ENCODE assay signal across 10 cellular contexts in the genomic region with DNA sequence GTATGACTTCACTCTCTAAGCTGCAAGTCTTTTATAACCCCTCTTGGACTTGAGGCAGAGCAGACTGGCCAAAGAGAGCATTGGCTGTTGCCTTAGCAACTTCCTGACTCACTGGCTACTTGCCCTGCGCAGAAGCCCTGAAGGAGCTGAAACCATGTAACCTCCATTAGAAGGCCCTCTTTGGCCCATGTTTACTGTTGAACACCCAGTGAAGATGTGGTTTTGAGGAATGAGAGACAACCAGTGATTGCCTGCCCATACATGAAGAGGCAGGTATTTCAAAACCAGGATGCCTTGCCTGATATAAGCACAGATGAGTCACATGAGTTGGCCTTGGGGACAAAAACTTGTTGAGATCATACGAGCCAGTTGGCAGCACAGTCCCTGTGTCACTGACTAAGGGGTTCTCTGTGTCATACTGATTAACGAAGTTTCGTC.
DNase-seq lines count a peak whose midpoint lies in the region; ATAC-seq, FAIRE-seq and TF ChIP-seq lines count a peak whose summit lies in the region.
"Had no signal": no experiment of that assay in that cellular context is flagged by ENCODE, and none has a peak within 500 bp of the region (broad histone marks: within the 10 kb centered on the region; RNA-seq: fewer than 3 reads in every experiment).

No MANE protein-coding gene starts in this region.

- 2% methylated on average over 4 of the region's 4 CpGs for WGBS in K562 (ENCODE audit: insufficient coverage, low coverage, missing lambda C conversion rate)
- 94% methylated on average over 4 of the region's 4 CpGs for WGBS in thymus
- 67 to 78% methylated on average over 1 to 4 of the region's 4 CpGs for WGBS in transverse colon (ENCODE audit: low coverage in 1 of 2), 2 donors

- CTCF ChIA-PET in K562 (lab: Yijun Ruan, JAX; ENCODE audit: low intra/inter-chr PET ratio): no interaction called here

- POLR2A ChIA-PET in K562 (lab: Yijun Ruan, JAX): no interaction called here

- H3K36me3 ChIP-seq in K562 (ENCODE audit: control insufficient read depth, insufficient read depth, low read length): no peaks in the 10 kb centered on the region
- no peaks in the 10 kb centered on the region for H3K36me3 ChIP-seq in thymus (ENCODE audit: control insufficient read depth, insufficient read depth)
- no peaks in the 10 kb centered on the region for H3K36me3 ChIP-seq in transverse colon

- intact Hi-C loops in K562 (cut with micrococcal nuclease): no loop called here
- intact Hi-C loops in left ventricle myocardium superior (cut with micrococcal nuclease): no loop called here
- intact Hi-C loops in transverse colon (cut with DNase I; ENCODE audit: low total_unique reads): no loop called here

- ATAC-seq in K562 (no peak), left ventricle myocardium superior (peak; percentile 82)
- ATAC-seq: T-helper 17 cell had no signal

- H3K4me3 ChIP-seq in K562 (no peak overlapping the region), thymus (ENCODE audit: low read length) (no peak overlapping the region), transverse colon (no peak overlapping the region)

- no peaks in the 10 kb centered on the region for H3K79me2 ChIP-seq in K562 (ENCODE audit: control insufficient read depth, insufficient read depth, low read length)

- no peak overlapping the region for H3K4me2 ChIP-seq in K562 (ENCODE audit: insufficient read depth, low read length)

- H2AFZ ChIP-seq in K562 (ENCODE audit: low read depth, low read length): no peak overlapping the region

- no peaks in the 10 kb centered on the region for H3K9me3 ChIP-seq in K562 (replicated peaks; ENCODE audit: control insufficient read depth, insufficient read depth, low read depth, low read length)
- no peaks in the 10 kb centered on the region for H3K9me3 ChIP-seq in thymus (ENCODE audit: control insufficient read depth)
- no peaks in the 10 kb centered on the region for H3K9me3 ChIP-seq in transverse colon

- no peak for TF ChIP-seq CTCF in K562 (IDR thresholded peaks at IDR 0.05 in 2 of 3, conservative IDR thresholded peaks at IDR 0.05 in 1 of 3; ENCODE audit: insufficient read depth in 2 of 3, low read depth in 1 of 3, low read length in 3 of 3)
- TF ChIP-seq CTCF in transverse colon (IDR thresholded peaks at IDR 0.05): no peak

- TF ChIP-seq EP300 in K562 (IDR thresholded peaks at IDR 0.05; ENCODE audit: low read length) (no peak), transverse colon (IDR thresholded peaks at IDR 0.05; ENCODE audit: low read depth) (no peak)

- no peaks in the 10 kb centered on the region for H4K20me1 ChIP-seq in K562 (replicated peaks; ENCODE audit: control insufficient read depth, insufficient read depth, low read length)

- TF ChIP-seq POLR2A in K562 (conservative IDR thresholded peaks at IDR 0.05) (no peak), transverse colon (IDR thresholded peaks at IDR 0.05) (no peak)

- no peak overlapping the region for H3K9ac ChIP-seq in K562 (ENCODE audit: insufficient read depth in 1 of 2, low read depth in 2 of 2, low read length in 2 of 2)

- BruUV-seq in K562 (replicated peaks; lab: Mats Ljungman, UMichigan): no TSS peak

- in situ Hi-C loops in K562 (cut with MboI): no loop called here
- in situ Hi-C loops in transverse colon (cut with MboI; ENCODE audit: low pct_ligation_motif_present in 1 of 4, low pct_unique_long_range_greater_than_20kb in 1 of 4, low sequenced_read_pairs in 3 of 4): no loop called here

- peak; percentile 17 for DNase-seq in HK-2 (ENCODE audit: unreplicated experiment)
- no peak for DNase-seq in K562 (ENCODE audit: extremely low read depth in 1 of 4, low spot score in 3 of 4)
- DNase-seq in left ventricle myocardium superior: peak; percentile 53
- no peak for DNase-seq in transverse colon
- no peak for DNase-seq in activated naive CD4-positive, alpha-beta T cell treated with Interleukin-2 at 50 U/mL for 16 hours
- DNase-seq in DMS114 treated with DMSO at 0.1 percent for 48 hours (lab: John Stamatoyannopoulos, UW; ENCODE audit: unreplicated experiment): no peak
- DNase-seq in activated CD8-positive, alpha-beta memory T cell treated with anti-CD3 and anti-CD28 coated beads, Interleukin-2, amount 50 U/mL, for 48 hours: no peak
- DNase-seq: NCI-H446 treated with DMSO at 0.1 percent for 48 hours, T-helper 17 cell had no signal

- no peak overlapping the region for H3K27ac ChIP-seq in K562 (ENCODE audit: extremely low read depth, low read depth, low read length)
- H3K27ac ChIP-seq in thymus (ENCODE audit: low read depth): peak overlapping the region; percentile 15
- no peak overlapping the region for H3K27ac ChIP-seq in transverse colon

- FAIRE-seq in K562 (lab: Jason Lieb, UNC): no peak

- H3K4me1 ChIP-seq in K562 (replicated peaks in 1 of 2; ENCODE audit: control insufficient read depth in 2 of 2, insufficient read depth in 2 of 2, low read length in 2 of 2) (no peaks in the 10 kb centered on the region), thymus (ENCODE audit: control insufficient read depth, insufficient read depth, low read length) (no peaks in the 10 kb centered on the region), transverse colon (peaks cover 0 to 9% (median 0%) of the 10 kb centered on the region in 4 donors)

- TF ChIP-seq RAD21 in K562 (CRISPR knock-in tag; conservative IDR thresholded peaks at IDR 0.05 in 1 of 2, IDR thresholded peaks at IDR 0.05 in 1 of 2): no peak

- H3K27me3 ChIP-seq in K562 (ENCODE audit: control insufficient read depth in 2 of 2, insufficient read depth in 2 of 2, low read length in 2 of 2) (peaks cover 0 to 4% of the 10 kb centered on the region in 2 experiments; a peak in 1 of 5 replicates), thymus (ENCODE audit: control insufficient read depth, insufficient read depth) (no peaks in the 10 kb centered on the region), transverse colon (no peaks in the 10 kb centered on the region)

- no peaks in the 10 kb centered on the region for H3K9me1 ChIP-seq in K562 (ENCODE audit: control insufficient read depth, insufficient read depth, low read length)

TF ChIP-seq in K562, 482 proteins besides CTCF, POLR2A, EP300 and RAD21:
- TF ChIP-seq ZNF586 (CRISPR knock-in tag; conservative IDR thresholded peaks at IDR 0.05) (no peak), DACH1 (IDR thresholded peaks at IDR 0.05; ENCODE audit: partially characterized antibody) (no peak), ZNF444 (CRISPR knock-in tag; IDR thresholded peaks at IDR 0.05) (no peak), DPF2 (IDR thresholded peaks at IDR 0.05) (no peak), RFX1 (IDR thresholded peaks at IDR 0.05) (peak; percentile 39)
- TF ChIP-seq, protein P1, sequence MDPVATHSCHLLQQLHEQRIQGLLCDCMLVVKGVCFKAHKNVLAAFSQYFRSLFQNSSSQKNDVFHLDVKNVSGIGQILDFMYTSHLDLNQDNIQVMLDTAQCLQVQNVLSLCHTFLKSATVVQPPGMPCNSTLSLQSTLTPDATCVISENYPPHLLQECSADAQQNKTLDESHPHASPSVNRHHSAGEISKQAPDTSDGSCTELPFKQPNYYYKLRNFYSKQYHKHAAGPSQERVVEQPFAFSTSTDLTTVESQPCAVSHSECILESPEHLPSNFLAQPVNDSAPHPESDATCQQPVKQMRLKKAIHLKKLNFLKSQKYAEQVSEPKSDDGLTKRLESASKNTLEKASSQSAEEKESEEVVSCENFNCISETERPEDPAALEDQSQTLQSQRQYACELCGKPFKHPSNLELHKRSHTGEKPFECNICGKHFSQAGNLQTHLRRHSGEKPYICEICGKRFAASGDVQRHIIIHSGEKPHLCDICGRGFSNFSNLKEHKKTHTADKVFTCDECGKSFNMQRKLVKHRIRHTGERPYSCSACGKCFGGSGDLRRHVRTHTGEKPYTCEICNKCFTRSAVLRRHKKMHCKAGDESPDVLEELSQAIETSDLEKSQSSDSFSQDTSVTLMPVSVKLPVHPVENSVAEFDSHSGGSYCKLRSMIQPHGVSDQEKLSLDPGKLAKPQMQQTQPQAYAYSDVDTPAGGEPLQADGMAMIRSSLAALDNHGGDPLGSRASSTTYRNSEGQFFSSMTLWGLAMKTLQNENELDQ (CRISPR knock-in tag; IDR thresholded peaks at IDR 0.05; ENCODE audit: borderline replicate concordance): no peak

Comparison
In these comparisons a context has a peak if more than half of its experiments do, and no peak if none do; other contexts are left out.
1. DNase-seq: peak in HK-2 (single experiment) and left ventricle myocardium superior (single experiment); none in K562 (0 of 4), transverse colon (single experiment), activated naive CD4-positive, alpha-beta T cell treated with Interleukin-2 at 50 U/mL for 16 hours (single experiment), DMS114 treated with DMSO at 0.1 percent for 48 hours (single experiment) and activated CD8-positive, alpha-beta memory T cell treated with anti-CD3 and anti-CD28 coated beads, Interleukin-2, amount 50 U/mL, for 48 hours (single experiment).